9 cellular contexts compared by ENCODE assay signal in the genomic region with DNA sequence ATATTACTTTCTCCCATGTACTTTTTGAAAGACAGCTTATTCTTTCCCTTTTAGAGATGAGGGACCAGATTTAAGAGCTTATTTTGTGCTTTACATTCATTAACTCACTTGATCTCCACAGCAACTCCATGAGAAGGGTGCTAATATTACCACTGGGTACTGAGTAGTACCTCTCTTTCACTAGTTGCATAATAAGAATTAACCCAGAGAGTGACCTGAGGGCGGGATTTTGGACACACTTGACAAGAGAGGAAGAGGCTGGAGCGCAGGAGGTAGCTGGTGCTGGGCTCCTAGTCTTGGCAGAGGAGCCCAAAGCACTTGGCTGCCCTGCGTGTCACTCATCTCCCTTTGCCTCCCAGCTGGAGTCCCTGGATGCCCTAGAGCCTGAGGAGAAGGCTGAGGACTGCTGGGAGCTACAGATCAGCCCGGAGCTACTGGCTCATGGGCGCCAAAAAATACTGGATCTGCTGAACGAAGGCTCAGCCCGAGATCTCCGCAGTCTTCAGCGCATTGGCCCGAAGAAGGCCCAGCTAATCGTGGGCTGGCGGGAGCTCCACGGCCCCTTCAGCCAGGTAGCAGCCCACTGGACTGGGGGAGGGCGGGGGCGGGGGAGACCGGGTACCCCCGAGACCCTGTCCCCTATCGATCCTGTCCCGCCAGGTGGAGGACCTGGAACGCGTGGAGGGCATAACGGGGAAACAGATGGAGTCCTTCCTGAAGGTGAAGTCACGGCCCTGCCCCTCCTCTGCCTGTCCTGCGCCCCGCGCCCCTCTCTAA. TPM values are rescaled to one million over a fixed set of nuclear protein-coding genes. Genes with fewer than 3 reads are reported as not detected.
DNase-seq lines count a peak whose midpoint lies in the region; ATAC-seq, FAIRE-seq and TF ChIP-seq lines count a peak whose summit lies in the region.
"Had no signal": no experiment of that assay in that cellular context is flagged by ENCODE, and none has a peak within 500 bp of the region (broad histone marks: within the 10 kb centered on the region; RNA-seq: fewer than 3 reads in every experiment).

No MANE protein-coding gene starts in this region.

- H3K27me3 ChIP-seq in GM12878 (replicated peaks in 1 of 2; ENCODE audit: control insufficient read depth in 2 of 2, insufficient read depth in 2 of 2, low read length in 1 of 2) = no peaks in the 10 kb centered on the region
- H3K27me3 ChIP-seq in suprapubic skin = no peaks in the 10 kb centered on the region

- H3K36me3 ChIP-seq in GM12878 (ENCODE audit: control insufficient read depth in 2 of 2, insufficient read depth in 2 of 2, low read length in 1 of 2) (peaks cover 24 to 32% of the 10 kb centered on the region in 2 experiments), suprapubic skin (peaks cover 22% of the 10 kb centered on the region)

- no peak for DNase-seq in activated naive CD4-positive, alpha-beta T cell treated with anti-CD3 and anti-CD28 coated beads for 36 hours
- no peak for DNase-seq in activated naive CD4-positive, alpha-beta T cell (lab: John Stamatoyannopoulos, UW)
- peak; percentile 29 for DNase-seq in NCI-H345 treated with DMSO at 0.1 percent for 48 hours (lab: John Stamatoyannopoulos, UW; ENCODE audit: unreplicated experiment)
- DNase-seq in GM12878 (ENCODE audit: low read depth, low spot score) = no peak
- peak; percentile 45 to 53 for DNase-seq in left colon
- DNase-seq in suprapubic skin (ENCODE audit: low spot score in 2 of 2) = peak in 1 of 2 donors; percentile 69
- DNase-seq in NCI-H1048 (lab: John Stamatoyannopoulos, UW) = no peak

- H3K4me3 ChIP-seq in GM12878 (peak overlapping the region; percentile 73), suprapubic skin (peak overlapping the region; percentile 89)

- TSS peak; percentile 90 for BruUV-seq in GM12878 (replicated peaks; lab: Mats Ljungman, UMichigan)

- no peak for TF ChIP-seq EP300 in GM12878 (IDR thresholded peaks at IDR 0.05; ENCODE audit: borderline replicate concordance in 1 of 2, control insufficient read depth in 1 of 2, low read depth in 2 of 2, low read length in 2 of 2)
- no peak for TF ChIP-seq EP300 in suprapubic skin (IDR thresholded peaks at IDR 0.05)

- peaks cover 32% of the 10 kb centered on the region for H3K79me2 ChIP-seq in GM12878 (ENCODE audit: control insufficient read depth, insufficient read depth, low read length)

- peaks cover 55% of the 10 kb centered on the region for H3K36me3 Mint-ChIP-seq in activated naive CD4-positive, alpha-beta T cell treated with anti-CD3 and anti-CD28 coated beads for 36 hours (ENCODE audit: low read depth)

- no peak for TF ChIP-seq RAD21 in GM12878 (IDR thresholded peaks at IDR 0.05; ENCODE audit: insufficient read depth, low read depth, low read length)

- no peak for ATAC-seq in GM12878
- peak; percentile 0 for ATAC-seq in left colon
- ATAC-seq in GM18520 (IDR thresholded peaks at IDR 0.05; ENCODE audit: unreplicated experiment) = no peak

- peaks cover 28% of the 10 kb centered on the region for H3K4me1 Mint-ChIP-seq in activated naive CD4-positive, alpha-beta T cell treated with anti-CD3 and anti-CD28 coated beads for 36 hours (ENCODE audit: low read depth)

- TF ChIP-seq CTCF in GM12878 (IDR thresholded peaks at IDR 0.05 in 2 of 3, conservative IDR thresholded peaks at IDR 0.05 in 1 of 3; ENCODE audit: control insufficient read depth in 2 of 3, extremely low read depth in 1 of 3, insufficient read depth in 1 of 3, low read depth in 3 of 3, low read length in 3 of 3) = no peak
- no peak for TF ChIP-seq CTCF in suprapubic skin (IDR thresholded peaks at IDR 0.05)

- in situ Hi-C loops in GM12878 (cut with MboI) = no loop called here

- FAIRE-seq in GM12878 (lab: Jason Lieb, UNC) = no peak
- FAIRE-seq: islet of Langerhans had no signal

- peak overlapping the region; percentile 85 for H3K4me2 ChIP-seq in GM12878 (ENCODE audit: control insufficient read depth, insufficient read depth)

- CTCF ChIA-PET in activated naive CD4-positive, alpha-beta T cell treated with anti-CD3 and anti-CD28 coated beads for 36 hours (lab: Charles Lee) = interaction anchor here (0.7 to 3.5 kb wide), 8 partner anchors 10 to 228 kb away, joined by 3 to 17 read pairs (median 6); a partner anchor contains a TSS
- CTCF ChIA-PET in GM12878 (lab: Yijun Ruan, JAX) = interaction anchor here (0.5 to 2.9 kb wide), 11 partner anchors 12 to 168 kb away, joined by 3 to 24 read pairs (median 5); a partner anchor contains a TSS

- H3K9me3 Mint-ChIP-seq in activated naive CD4-positive, alpha-beta T cell treated with anti-CD3 and anti-CD28 coated beads for 36 hours = no peaks in the 10 kb centered on the region

- SMC1A ChIA-PET in GM12878 (lab: Charles Lee; ENCODE audit: uncharacterized antibody, unreplicated experiment) = interaction anchor here (0.6 to 4.6 kb wide), 10 partner anchors 11 to 81 kb away, joined by 3 to 38 read pairs (median 4); a partner anchor contains a TSS

- TF ChIP-seq POLR2A in GM12878 (IDR thresholded peaks at IDR 0.05; ENCODE audit: low read depth, low read length) (no peak), suprapubic skin (IDR thresholded peaks at IDR 0.05) (no peak)

- H3K27me3 Mint-ChIP-seq in activated naive CD4-positive, alpha-beta T cell treated with anti-CD3 and anti-CD28 coated beads for 36 hours (ENCODE audit: low read depth) = no peaks in the 10 kb centered on the region

- 3% methylated on average over 22 of the region's 26 CpGs for WGBS in GM12878 (ENCODE audit: insufficient coverage, insufficient replicate concordance, low lambda C conversion rate, missing lambda C conversion rate)
- WGBS in suprapubic skin = 4% methylated on average over 6 of the region's 26 CpGs

- H3K9me3 ChIP-seq in GM12878 (replicated peaks; ENCODE audit: control insufficient read depth, insufficient read depth, low read length) = no peaks in the 10 kb centered on the region
- no peaks in the 10 kb centered on the region for H3K9me3 ChIP-seq in suprapubic skin

- RAD21 ChIA-PET in GM12878 (lab: Charles Lee; ENCODE audit: unreplicated experiment) = interaction anchor here (0.8 to 1.4 kb wide), 5 partner anchors 11 to 73 kb away, joined by 3 to 5 read pairs (median 4); a partner anchor contains a TSS

- H3K27ac Mint-ChIP-seq in activated naive CD4-positive, alpha-beta T cell treated with anti-CD3 and anti-CD28 coated beads for 36 hours = peak overlapping the region; percentile 100

- POLR2A ChIA-PET in GM12878 (lab: Charles Lee) = interaction anchor here (0.6 to 2.1 kb wide), 9 partner anchors 8 to 169 kb away, joined by 3 to 24 read pairs (median 6); a partner anchor contains a TSS

- peak overlapping the region; percentile 42; the same call in 1 of the 2 replicates for H2AFZ ChIP-seq in GM12878 (ENCODE audit: control insufficient read depth, low read depth, low read length)

- peak overlapping the region; percentile 98 for H3K4me3 Mint-ChIP-seq in activated naive CD4-positive, alpha-beta T cell treated with anti-CD3 and anti-CD28 coated beads for 36 hours

- peak overlapping the region; percentile 91 for H3K27ac ChIP-seq in GM12878 (ENCODE audit: control insufficient read depth, insufficient read depth)
- H3K27ac ChIP-seq in suprapubic skin = peak overlapping the region; percentile 97

- peak overlapping the region; percentile 92 for H3K9ac ChIP-seq in GM12878 (ENCODE audit: control insufficient read depth, insufficient read depth, low read length)

- intact Hi-C loops in activated naive CD4-positive, alpha-beta T cell treated with anti-CD3 and anti-CD28 coated beads for 36 hours (cut with micrococcal nuclease) = loop anchor here (1.0 to 5.0 kb wide), 13 partner anchors 14 to 982 kb away; a partner anchor contains a TSS
- intact Hi-C loops in GM12878 (cut with micrococcal nuclease; ENCODE audit: unreplicated experiment) = loop anchor here (1.0 to 5.0 kb wide), 2 partner anchors 14 to 102 kb away; a partner anchor contains a TSS
- intact Hi-C loops in left colon (cut with DNase I, micrococcal nuclease) = no loop called here

- H3K4me1 ChIP-seq in GM12878 (ENCODE audit: control insufficient read depth, insufficient read depth, low read length) (peaks cover 17% of the 10 kb centered on the region), suprapubic skin (peaks cover 39% of the 10 kb centered on the region)

- H4K20me1 ChIP-seq in GM12878 (ENCODE audit: control insufficient read depth, insufficient read depth) = no peaks in the 10 kb centered on the region

RNA-seq across cellular contexts. Expression of a gene that starts 1.7 kb away (rescaled TPM):
- total RNA-seq in activated naive CD4-positive, alpha-beta T cell treated with anti-CD3 and anti-CD28 coated beads for 36 hours = 100 to 1,000 TPM; 290 to 330 TPM
- 33.0 and 41.7 TPM in 2 replicates for total RNA-seq in GM12878 (2013; cell fraction: nucleolus; rRNA removed)
- total RNA-seq in GM12878 (2014; rRNA removed) (184 and 202 TPM in 2 replicates), GM12878 (2014; rRNA removed; fragmentation: Illumina TruSeq; extraction: Trizol) (142 and 158 TPM in 2 replicates), GM12878 (2021) (305 and 309 TPM in 2 replicates), left colon (100 to 1,000 TPM; 252 to 365 TPM), suprapubic skin (100 to 1,000 TPM in 3 of 4 donors, 10 to 100 TPM in 1; 98.4 to 180 (median 125) TPM)
- 63.0 TPM for polyA plus RNA-seq in GM12878 (2011; ENCODE audit: low read depth)
- polyA plus RNA-seq in GM12878 (2011; rRNA removed) (57.5 and 100 TPM in 2 replicates), GM12878 (2014; fragmentation: Illumina TruSeq; extraction: Trizol) (105 and 184 TPM in 2 replicates), GM12878 (2014; fragmentation: Nextera tagmentation; extraction: Ambion mirVana) (10 to 100 TPM; 23.9 to 31.4 TPM), GM12878 (2014; rRNA removed) (132 and 171 TPM in 2 replicates), GM12878 (2016; fragmentation: Nextera tagmentation; extraction: Ambion mirVana) (10 to 100 TPM; 45.1 to 48.9 TPM)
- 148 and 190 TPM in 2 replicates for polyA plus RNA-seq in GM12878 (2011; cell fraction: cytosol; rRNA removed)
- polyA plus RNA-seq in GM12878 (2011; cell fraction: nucleus; rRNA removed) = 285 and 333 TPM in 2 replicates
- polyA plus RNA-seq in GM12878 (2012) = 205 and 242 TPM in 2 replicates
- polyA minus RNA-seq in GM12878 (2011; rRNA and poly(A)+ RNA removed) = 250 and 328 TPM in 2 replicates
- polyA minus RNA-seq in GM12878 (2011; cell fraction: cytosol; rRNA and poly(A)+ RNA removed) = 158 and 164 TPM in 2 replicates
- polyA minus RNA-seq in GM12878 (2011; cell fraction: nucleus; rRNA and poly(A)+ RNA removed) = 42.4 and 67.7 TPM in 2 replicates

RNA-seq across cellular contexts. Expression of a gene that starts 7.3 kb away (rescaled TPM):
- total RNA-seq in activated naive CD4-positive, alpha-beta T cell treated with anti-CD3 and anti-CD28 coated beads for 36 hours = under 1 TPM; 0.83 to 0.94 TPM
- total RNA-seq in GM12878 (2013; cell fraction: nucleolus; rRNA removed) = 3.0 and 3.8 TPM in 2 replicates
- total RNA-seq in GM12878 (2014; rRNA removed) = not detected in 2 replicates
- 0.09 TPM in 1 of 2 replicates, not detected in the other for total RNA-seq in GM12878 (2014; rRNA removed; fragmentation: Illumina TruSeq; extraction: Trizol)
- total RNA-seq in GM12878 (2021) = 0.35 and 0.49 TPM in 2 replicates
- 0.13 TPM for polyA plus RNA-seq in GM12878 (2011; ENCODE audit: low read depth)
- polyA plus RNA-seq in GM12878 (2011; rRNA removed) = 0.10 and 0.12 TPM in 2 replicates
- 0.12 and 0.13 TPM in 2 replicates for polyA plus RNA-seq in GM12878 (2011; cell fraction: cytosol; rRNA removed)
- polyA plus RNA-seq in GM12878 (2011; cell fraction: nucleus; rRNA removed) = 3.2 and 3.5 TPM in 2 replicates
- polyA plus RNA-seq in GM12878 (2012) = 0.63 and 0.68 TPM in 2 replicates
- 0.16 TPM in 1 of 2 replicates, not detected in the other for polyA plus RNA-seq in GM12878 (2014; fragmentation: Illumina TruSeq; extraction: Trizol)
- not detected for polyA plus RNA-seq in GM12878 (2014; fragmentation: Nextera tagmentation; extraction: Ambion mirVana)
- 0.12 and 0.22 TPM in 2 replicates for polyA plus RNA-seq in GM12878 (2014; rRNA removed)
- under 1 TPM; 0.08 to 0.11 TPM for polyA plus RNA-seq in GM12878 (2016; fragmentation: Nextera tagmentation; extraction: Ambion mirVana)
- polyA minus RNA-seq in GM12878 (2011; rRNA and poly(A)+ RNA removed) = 0.07 and 0.46 TPM in 2 replicates
- not detected in 2 replicates for polyA minus RNA-seq in GM12878 (2011; cell fraction: cytosol; rRNA and poly(A)+ RNA removed)
- 0.48 and 1.1 TPM in 2 replicates for polyA minus RNA-seq in GM12878 (2011; cell fraction: nucleus; rRNA and poly(A)+ RNA removed)
- total RNA-seq in left colon = 1 to 10 TPM; 1.3 to 2.0 TPM
- 1 to 10 TPM in 3 of 4 donors, not detected in 1; 1.1 to 6.8 (median 3.7) TPM for total RNA-seq in suprapubic skin

RNA-seq across cellular contexts. Expression of a gene that starts 11.3 kb away (rescaled TPM):
- 10 to 100 TPM; 16.9 to 19.3 TPM for total RNA-seq in activated naive CD4-positive, alpha-beta T cell treated with anti-CD3 and anti-CD28 coated beads for 36 hours
- 18.3 and 23.4 TPM in 2 replicates for total RNA-seq in GM12878 (2013; cell fraction: nucleolus; rRNA removed)
- total RNA-seq in GM12878 (2014; rRNA removed) (31.5 and 33.4 TPM in 2 replicates), GM12878 (2014; rRNA removed; fragmentation: Illumina TruSeq; extraction: Trizol) (15.0 and 19.6 TPM in 2 replicates), GM12878 (2021) (26.5 and 27.2 TPM in 2 replicates), left colon (10 to 100 TPM; 16.8 to 17.4 TPM), suprapubic skin (10 to 100 TPM; 23.3 to 35.2 (median 23.8) TPM)
- polyA plus RNA-seq in GM12878 (2011; ENCODE audit: low read depth) = 8.9 TPM
- polyA plus RNA-seq in GM12878 (2011; rRNA removed) (14.9 and 16.0 TPM in 2 replicates), GM12878 (2014; fragmentation: Illumina TruSeq; extraction: Trizol) (4.4 and 11.5 TPM in 2 replicates), GM12878 (2014; fragmentation: Nextera tagmentation; extraction: Ambion mirVana) (1 to 10 TPM; 1.1 to 5.5 TPM), GM12878 (2014; rRNA removed) (29.6 and 34.5 TPM in 2 replicates), GM12878 (2016; fragmentation: Nextera tagmentation; extraction: Ambion mirVana) (10 to 100 TPM; 44.6 to 57.7 TPM)
- polyA plus RNA-seq in GM12878 (2011; cell fraction: cytosol; rRNA removed) = 20.7 and 21.3 TPM in 2 replicates
- 10.5 and 13.7 TPM in 2 replicates for polyA plus RNA-seq in GM12878 (2011; cell fraction: nucleus; rRNA removed)
- 19.7 and 20.0 TPM in 2 replicates for polyA plus RNA-seq in GM12878 (2012)
- polyA minus RNA-seq in GM12878 (2011; rRNA and poly(A)+ RNA removed) = 2.5 and 5.9 TPM in 2 replicates
- 5.0 and 8.2 TPM in 2 replicates for polyA minus RNA-seq in GM12878 (2011; cell fraction: cytosol; rRNA and poly(A)+ RNA removed)
- 6.3 and 9.0 TPM in 2 replicates for polyA minus RNA-seq in GM12878 (2011; cell fraction: nucleus; rRNA and poly(A)+ RNA removed)

RNA-seq across cellular contexts. Expression of a gene that starts 14.1 kb away (rescaled TPM):
- total RNA-seq in activated naive CD4-positive, alpha-beta T cell treated with anti-CD3 and anti-CD28 coated beads for 36 hours = 100 to 1,000 TPM; 201 to 209 TPM
- total RNA-seq in GM12878 (2013; cell fraction: nucleolus; rRNA removed) = 88.5 and 96.1 TPM in 2 replicates
- total RNA-seq in GM12878 (2014; rRNA removed) = 137 and 143 TPM in 2 replicates
- total RNA-seq in GM12878 (2014; rRNA removed; fragmentation: Illumina TruSeq; extraction: Trizol) = 92.6 and 94.3 TPM in 2 replicates
- 127 TPM in 2 replicates for total RNA-seq in GM12878 (2021)
- polyA plus RNA-seq in GM12878 (2011; ENCODE audit: low read depth) = 35.8 TPM
- polyA plus RNA-seq in GM12878 (2011; rRNA removed) = 122 and 158 TPM in 2 replicates
- 173 and 186 TPM in 2 replicates for polyA plus RNA-seq in GM12878 (2011; cell fraction: cytosol; rRNA removed)
- 349 and 382 TPM in 2 replicates for polyA plus RNA-seq in GM12878 (2011; cell fraction: nucleus; rRNA removed)
- polyA plus RNA-seq in GM12878 (2012) = 59.1 and 59.2 TPM in 2 replicates
- polyA plus RNA-seq in GM12878 (2014; fragmentation: Illumina TruSeq; extraction: Trizol) = 115 and 116 TPM in 2 replicates
- 10 to 100 TPM in 1 of 2 experiments, 1 to 10 TPM in 1; 7.6 to 16.9 TPM for polyA plus RNA-seq in GM12878 (2014; fragmentation: Nextera tagmentation; extraction: Ambion mirVana)
- polyA plus RNA-seq in GM12878 (2014; rRNA removed) = 142 and 143 TPM in 2 replicates
- polyA plus RNA-seq in GM12878 (2016; fragmentation: Nextera tagmentation; extraction: Ambion mirVana) = 100 to 1,000 TPM; 156 TPM
- polyA minus RNA-seq in GM12878 (2011; rRNA and poly(A)+ RNA removed) = 174 and 238 TPM in 2 replicates
- polyA minus RNA-seq in GM12878 (2011; cell fraction: cytosol; rRNA and poly(A)+ RNA removed) = 71.2 and 87.7 TPM in 2 replicates
- polyA minus RNA-seq in GM12878 (2011; cell fraction: nucleus; rRNA and poly(A)+ RNA removed) = 141 and 193 TPM in 2 replicates
- 10 to 100 TPM; 53.0 to 55.2 TPM for total RNA-seq in left colon
- 10 to 100 TPM; 42.8 to 65.7 (median 55.1) TPM for total RNA-seq in suprapubic skin

RNA-seq across cellular contexts. Expression of a gene that starts 15.6 kb away (rescaled TPM):
- 10 to 100 TPM; 84.1 to 86.9 TPM for total RNA-seq in activated naive CD4-positive, alpha-beta T cell treated with anti-CD3 and anti-CD28 coated beads for 36 hours
- 84.4 and 84.6 TPM in 2 replicates for total RNA-seq in GM12878 (2013; cell fraction: nucleolus; rRNA removed)
- total RNA-seq in GM12878 (2014; rRNA removed) (60.2 and 67.9 TPM in 2 replicates), GM12878 (2014; rRNA removed; fragmentation: Illumina TruSeq; extraction: Trizol) (28.1 and 28.9 TPM in 2 replicates), GM12878 (2021) (62.5 and 62.7 TPM in 2 replicates), left colon (100 to 1,000 TPM; 467 to 578 TPM), suprapubic skin (100 to 1,000 TPM in 1 of 4 donors, 10 to 100 TPM in 3; 54.9 to 104 (median 68.1) TPM)
- 32.9 TPM for polyA plus RNA-seq in GM12878 (2011; ENCODE audit: low read depth)
- polyA plus RNA-seq in GM12878 (2011; rRNA removed) (26.8 and 74.2 TPM in 2 replicates), GM12878 (2014; fragmentation: Illumina TruSeq; extraction: Trizol) (18.5 and 37.3 TPM in 2 replicates), GM12878 (2014; fragmentation: Nextera tagmentation; extraction: Ambion mirVana) (1 to 10 TPM in 1 of 2 experiments, under 1 TPM in 1; 0.98 to 1.2 TPM), GM12878 (2014; rRNA removed) (46.7 and 56.9 TPM in 2 replicates), GM12878 (2016; fragmentation: Nextera tagmentation; extraction: Ambion mirVana) (10 to 100 TPM; 63.5 to 64.6 TPM)
- polyA plus RNA-seq in GM12878 (2011; cell fraction: cytosol; rRNA removed) = 59.9 and 79.0 TPM in 2 replicates
- polyA plus RNA-seq in GM12878 (2011; cell fraction: nucleus; rRNA removed) = 152 and 155 TPM in 2 replicates
- 54.3 and 57.3 TPM in 2 replicates for polyA plus RNA-seq in GM12878 (2012)
- 183 and 191 TPM in 2 replicates for polyA minus RNA-seq in GM12878 (2011; rRNA and poly(A)+ RNA removed)
- polyA minus RNA-seq in GM12878 (2011; cell fraction: cytosol; rRNA and poly(A)+ RNA removed) = 59.3 and 71.4 TPM in 2 replicates
- polyA minus RNA-seq in GM12878 (2011; cell fraction: nucleus; rRNA and poly(A)+ RNA removed) = 47.4 and 71.8 TPM in 2 replicates

Comparison
In these comparisons a context has a peak if more than half of its experiments do, and no peak if none do; other contexts are left out.
1. DNase-seq: peak in NCI-H345 treated with DMSO at 0.1 percent for 48 hours (single experiment) and left colon (2 of 2); none in activated naive CD4-positive, alpha-beta T cell treated with anti-CD3 and anti-CD28 coated beads for 36 hours (single experiment), activated naive CD4-positive, alpha-beta T cell (0 of 4), GM12878 (single experiment) and NCI-H1048 (single experiment).
2. intact Hi-C loops: an anchor here in activated naive CD4-positive, alpha-beta T cell treated with anti-CD3 and anti-CD28 coated beads for 36 hours (1.0 to 5.0 kb wide) and GM12878 (1.0 to 5.0 kb wide); none called in left colon.